ENCODE assay signal across 15 cellular contexts in the genomic region with DNA sequence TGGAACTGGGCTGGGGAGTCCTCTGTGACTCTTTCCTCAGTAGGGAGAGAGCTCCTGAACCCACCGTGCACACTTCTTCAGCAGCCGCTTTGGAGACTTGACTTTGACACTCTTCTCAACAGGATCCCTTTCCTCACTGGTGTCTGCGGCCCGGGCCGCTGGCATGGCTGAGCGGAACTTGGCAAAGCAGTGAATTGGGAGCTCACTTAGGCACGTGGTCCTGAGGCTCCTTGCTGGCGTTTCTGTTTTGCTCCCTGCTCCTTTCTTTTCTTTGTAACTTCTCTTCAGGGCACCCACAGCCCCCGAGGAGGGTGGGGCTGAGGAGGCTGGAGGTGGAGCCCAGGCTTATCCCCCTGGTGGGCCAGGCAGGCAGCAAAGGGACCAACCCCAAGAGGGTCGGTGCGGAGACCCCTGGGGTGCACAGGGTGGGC. TPM values are rescaled to one million over a fixed set of nuclear protein-coding genes. Genes with fewer than 3 reads are reported as not detected.
DNase-seq lines count a peak whose midpoint lies in the region; ATAC-seq, FAIRE-seq and TF ChIP-seq lines count a peak whose summit lies in the region.
"Had no signal": no experiment of that assay in that cellular context is flagged by ENCODE, and none has a peak within 500 bp of the region (broad histone marks: within the 10 kb centered on the region; RNA-seq: fewer than 3 reads in every experiment).

No MANE protein-coding gene starts in this region.

- WGBS in endodermal cell (ENCODE audit: insufficient coverage in 1 of 2, insufficient read length in 1 of 2), 2 experiments: 83 to 86% methylated on average over 7 to 11 of the region's 11 CpGs
- WGBS in spleen, 5 donors: 60 to 80% (median 73%) methylated on average over 11 of the region's 11 CpGs
- 70 to 78% (median 75%) methylated on average over 11 of the region's 11 CpGs for WGBS in small intestine, 3 donors

- ATAC-seq in lower lobe of right lung: peak in 1 of 2 donors; percentile 9
- no peak for ATAC-seq in HG03045 (IDR thresholded peaks at IDR 0.05; ENCODE audit: unreplicated experiment)
- no peak for ATAC-seq in activated T-cell treated with anti-CD3 and anti-CD28 coated beads, Interleukin-2, amount 50 U/mL, for 4 hours
- no peak for ATAC-seq in activated T-helper 17 cell treated with anti-CD3 and anti-CD28 coated beads, Interleukin-2, amount 50 U/mL, for 72 hours (replicated peaks)
- ATAC-seq: foreskin keratinocyte, mucosa of descending colon had no signal

- H3K36me3 ChIP-seq in endodermal cell (ENCODE audit: control insufficient read depth, insufficient read depth, low read length) (no peaks in the 10 kb centered on the region), lower lobe of right lung (no peaks in the 10 kb centered on the region), spleen (no peaks in the 10 kb centered on the region), small intestine (ENCODE audit: control insufficient read depth in 2 of 2, insufficient read depth in 2 of 2, low read length in 2 of 2) (no peaks in the 10 kb centered on the region)

- DNase-seq in AG20443 (ENCODE audit: low spot score) (peak; percentile 53), endodermal cell (no peak), lower lobe of right lung (no peak), spleen (peak; percentile 53), small intestine (no peak)
- DNase-seq in activated T-cell treated with anti-CD3 and anti-CD28 coated beads, Interleukin-2, amount 50 U/mL, for 4 hours: no peak
- DNase-seq: activated gamma-delta T cell; foreskin keratinocyte; Kasumi-1; NCI-H146; stimulated activated CD4-positive, alpha-beta T cell treated with anti-CD3 and anti-CD28 coated beads, Interleukin-2, amount 100 ng/mL, for 24 hours had no signal

- no peak overlapping the region for H3K4me3 Mint-ChIP-seq in endodermal cell
- no peak overlapping the region for H3K4me3 Mint-ChIP-seq in activated T-cell treated with anti-CD3 and anti-CD28 coated beads, Interleukin-2, amount 50 U/mL, for 4 hours
- H3K4me3 Mint-ChIP-seq in activated T-helper 17 cell treated with anti-CD3 and anti-CD28 coated beads, Interleukin-2, amount 50 U/mL, for 72 hours: no peak overlapping the region

- peak; percentile 21 for TF ChIP-seq CTCF in endodermal cell (conservative IDR thresholded peaks at IDR 0.05)
- TF ChIP-seq CTCF in lower lobe of right lung (IDR thresholded peaks at IDR 0.05): no peak
- no peak for TF ChIP-seq CTCF in spleen (IDR thresholded peaks at IDR 0.05 in 8 of 11, conservative IDR thresholded peaks at IDR 0.05 in 3 of 11)

- H3K4me3 ChIP-seq in endodermal cell (ENCODE audit: low read length) (no peak overlapping the region), lower lobe of right lung (no peak overlapping the region), spleen (no peak overlapping the region), small intestine (ENCODE audit: low read depth in 1 of 2, low read length in 2 of 2) (no peak overlapping the region)
- H3K4me3 ChIP-seq: mucosa of descending colon had no signal

- H3K27ac Mint-ChIP-seq in endodermal cell: no peak overlapping the region
- no peak overlapping the region for H3K27ac Mint-ChIP-seq in activated T-helper 17 cell treated with anti-CD3 and anti-CD28 coated beads, Interleukin-2, amount 50 U/mL, for 72 hours

- H3K27ac ChIP-seq in endodermal cell (ENCODE audit: low read depth, low read length): no peak overlapping the region
- H3K27ac ChIP-seq in lower lobe of right lung: peak overlapping the region; percentile 72
- peak overlapping the region in 1 of 8 donors; percentile 36 for H3K27ac ChIP-seq in spleen
- H3K27ac ChIP-seq in small intestine (ENCODE audit: low read depth in 1 of 2, low read length in 1 of 2): no peak overlapping the region
- H3K27ac ChIP-seq: foreskin keratinocyte had no signal

- H3K9ac ChIP-seq in endodermal cell (ENCODE audit: extremely low read depth, low read length, poor library complexity, severe bottlenecking): no peak overlapping the region

- TF ChIP-seq POLR2A in spleen (IDR thresholded peaks at IDR 0.05): no peak

- peaks cover 16% of the 10 kb centered on the region for H3K4me1 Mint-ChIP-seq in endodermal cell
- H3K4me1 Mint-ChIP-seq in activated T-cell treated with anti-CD3 and anti-CD28 coated beads, Interleukin-2, amount 50 U/mL, for 4 hours (ENCODE audit: low read depth): no peaks in the 10 kb centered on the region
- H3K4me1 Mint-ChIP-seq in activated T-helper 17 cell treated with anti-CD3 and anti-CD28 coated beads, Interleukin-2, amount 50 U/mL, for 72 hours: no peaks in the 10 kb centered on the region

- H3K4me1 ChIP-seq in endodermal cell (ENCODE audit: control insufficient read depth, insufficient read depth, low read length) (peaks cover 3% of the 10 kb centered on the region), lower lobe of right lung (no peaks in the 10 kb centered on the region), spleen (peaks cover 0 to 25% (median 11%) of the 10 kb centered on the region in 6 donors), small intestine (ENCODE audit: control insufficient read depth in 2 of 2, insufficient read depth in 1 of 2, low read depth in 1 of 2, low read length in 1 of 2) (no peaks in the 10 kb centered on the region)
- H3K4me1 ChIP-seq: foreskin keratinocyte had no signal

- intact Hi-C loops in lower lobe of right lung (cut with DNase I): no loop called here
- intact Hi-C loops in spleen (cut with DNase I; ENCODE audit: low total_unique reads): no loop called here

- peaks cover 76% of the 10 kb centered on the region for H3K27me3 Mint-ChIP-seq in endodermal cell (ENCODE audit: insufficient read depth)
- no peaks in the 10 kb centered on the region for H3K27me3 Mint-ChIP-seq in activated T-cell treated with anti-CD3 and anti-CD28 coated beads, Interleukin-2, amount 50 U/mL, for 4 hours (ENCODE audit: low read depth)
- H3K27me3 Mint-ChIP-seq in activated T-helper 17 cell treated with anti-CD3 and anti-CD28 coated beads, Interleukin-2, amount 50 U/mL, for 72 hours: no peaks in the 10 kb centered on the region

- no peaks in the 10 kb centered on the region for H3K27me3 ChIP-seq in endodermal cell (ENCODE audit: control insufficient read depth, insufficient read depth, low read length, poor library complexity, severe bottlenecking)
- H3K27me3 ChIP-seq in lower lobe of right lung (ENCODE audit: low read depth): no peaks in the 10 kb centered on the region
- no peaks in the 10 kb centered on the region for H3K27me3 ChIP-seq in spleen (replicated peaks in 1 of 7)
- H3K27me3 ChIP-seq in small intestine (ENCODE audit: control insufficient read depth in 2 of 2, insufficient read depth in 2 of 2, low read length in 2 of 2): no peaks in the 10 kb centered on the region

- peaks cover 7% of the 10 kb centered on the region for H3K36me3 Mint-ChIP-seq in endodermal cell (ENCODE audit: low read depth)
- H3K36me3 Mint-ChIP-seq in activated T-cell treated with anti-CD3 and anti-CD28 coated beads, Interleukin-2, amount 50 U/mL, for 4 hours (ENCODE audit: insufficient read depth): peaks cover 18% of the 10 kb centered on the region
- H3K36me3 Mint-ChIP-seq in activated T-helper 17 cell treated with anti-CD3 and anti-CD28 coated beads, Interleukin-2, amount 50 U/mL, for 72 hours (ENCODE audit: low read depth): no peaks in the 10 kb centered on the region

- no peak for FAIRE-seq in small intestine (lab: Jason Lieb, UNC)
- FAIRE-seq: urothelium cell line had no signal

- H3K9me3 ChIP-seq in endodermal cell (ENCODE audit: control insufficient read depth, low read length) (peaks cover 10% of the 10 kb centered on the region), lower lobe of right lung (no peaks in the 10 kb centered on the region), spleen (peaks cover 0 to 24% (median 11%) of the 10 kb centered on the region in 8 donors), small intestine (ENCODE audit: control insufficient read depth, low read depth) (no peaks in the 10 kb centered on the region)

- H3K9me3 Mint-ChIP-seq in endodermal cell: peaks cover 26% of the 10 kb centered on the region
- peaks cover 15% of the 10 kb centered on the region for H3K9me3 Mint-ChIP-seq in activated T-cell treated with anti-CD3 and anti-CD28 coated beads, Interleukin-2, amount 50 U/mL, for 4 hours
- peaks cover 5% of the 10 kb centered on the region for H3K9me3 Mint-ChIP-seq in activated T-helper 17 cell treated with anti-CD3 and anti-CD28 coated beads, Interleukin-2, amount 50 U/mL, for 72 hours

RNA-seq across cellular contexts. Expression of a gene that starts 8.4 kb away (rescaled TPM):
- total RNA-seq in endodermal cell (1 to 10 TPM; 5.2 to 6.9 TPM), lower lobe of right lung (1.6 TPM), spleen (1 to 10 TPM in 6 of 7 donors, under 1 TPM in 1; 0.87 to 3.1 (median 2.1) TPM)
- 0.71 TPM for polyA plus RNA-seq in endodermal cell (2013, experiment 1 of 2)
- polyA plus RNA-seq in endodermal cell (2013, experiment 2 of 2): 0.99 TPM
- polyA plus RNA-seq in spleen (under 1 TPM; 0.02 to 0.16 (median 0.02) TPM), small intestine (under 1 TPM; under 0.01 to 0.22 (median under 0.01) TPM)
- under 1 TPM; 0.18 to 0.20 (median 0.19) TPM for total RNA-seq in activated T-cell treated with anti-CD3 and anti-CD28 coated beads, Interleukin-2, amount 50 U/mL, for 4 hours
- total RNA-seq in activated T-helper 17 cell treated with anti-CD3 and anti-CD28 coated beads, Interleukin-2, amount 50 U/mL, for 72 hours: under 1 TPM; 0.24 to 0.64 TPM

Comparison
In these comparisons a context has a peak if more than half of its experiments do, and no peak if none do; other contexts are left out.
1. DNase-seq: peak in AG20443 (single experiment) and spleen (single experiment); none in endodermal cell (single experiment), lower lobe of right lung (single experiment), activated T-cell treated with anti-CD3 and anti-CD28 coated beads, Interleukin-2, amount 50 U/mL, for 4 hours (single experiment) and small intestine (single experiment).